Comparison of ENCODE assay signal across 8 cellular contexts in the genomic region with DNA sequence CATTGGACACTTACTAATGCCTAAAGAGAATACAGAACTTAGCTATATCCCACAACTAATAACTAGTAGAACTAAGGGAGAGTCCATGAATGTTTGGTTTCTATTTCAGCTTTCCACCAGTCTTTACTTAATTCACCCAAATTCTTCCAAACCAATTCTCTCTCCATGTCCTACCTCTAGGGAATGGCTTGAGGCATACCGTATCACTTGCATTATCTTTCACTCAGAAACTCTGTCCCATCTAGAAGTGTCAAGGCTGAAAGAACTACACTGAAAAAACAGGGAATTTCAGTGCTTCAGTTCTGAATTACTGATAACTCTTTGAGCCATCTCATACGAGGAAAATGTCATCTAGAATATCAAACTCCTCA. TPM values are rescaled to one million over a fixed set of nuclear protein-coding genes. Genes with fewer than 3 reads are reported as not detected.
A peak's percentile ranks its signal among the peaks of the same experiment; 100 is the strongest.
DNase-seq lines count a peak whose midpoint lies in the region; ATAC-seq, FAIRE-seq and TF ChIP-seq lines count a peak whose summit lies in the region.

No MANE protein-coding gene starts in this region.

- no peak for TF ChIP-seq POLR2A in gastrocnemius medialis (IDR thresholded peaks at IDR 0.05)

- peaks cover 8% of the 10 kb centered on the region for H3K36me3 ChIP-seq in SK-N-MC (ENCODE audit: insufficient read depth, low read length)
- H3K36me3 ChIP-seq in gastrocnemius medialis, result no peaks in the 10 kb centered on the region

- H3K4me1 ChIP-seq in foreskin keratinocyte, result peaks cover 9% of the 10 kb centered on the region
- H3K4me1 ChIP-seq in gastrocnemius medialis, result peaks cover 8 to 20% of the 10 kb centered on the region in 2 donors

- in situ Hi-C loops in gastrocnemius medialis (cut with MboI; ENCODE audit: low sequenced_read_pairs in 4 of 4), result no loop called here

- H3K27me3 ChIP-seq in foreskin keratinocyte (no peaks in the 10 kb centered on the region), gastrocnemius medialis (no peaks in the 10 kb centered on the region)

- intact Hi-C loops in gastrocnemius medialis (cut with DNase I; ENCODE audit: low total_unique reads), result no loop called here

- H3K27ac ChIP-seq in SK-N-MC (peak overlapping the region; percentile 82; the same call in 1 of the 2 replicates), foreskin keratinocyte (peak overlapping the region; percentile 83), gastrocnemius medialis (peak overlapping the region; percentile 83 to 90 (median 88))

- peak overlapping the region; percentile 96 for H3K9ac ChIP-seq in SK-N-MC (ENCODE audit: insufficient read length)

- TF ChIP-seq CTCF in foreskin keratinocyte (conservative IDR thresholded peaks at IDR 0.05) (no peak), gastrocnemius medialis (IDR thresholded peaks at IDR 0.05 in 4 of 5, conservative IDR thresholded peaks at IDR 0.05 in 1 of 5) (no peak)

- FAIRE-seq in GM19239 (lab: Jason Lieb, UNC), result peak; percentile 45

- peak; percentile 1 for ATAC-seq in foreskin keratinocyte
- peak in 1 of 2 donors; percentile 10 for ATAC-seq in gastrocnemius medialis
- no peak for ATAC-seq in GM21576 (IDR thresholded peaks at IDR 0.05; ENCODE audit: unreplicated experiment)

- DNase-seq in GM19239 (ENCODE audit: insufficient read length, low spot score) (no peak), SK-N-MC (ENCODE audit: low read depth, low spot score) (no peak), foreskin keratinocyte (peak in 1 of 2 donors; percentile 30), gastrocnemius medialis (no peak), cerebellar nuclear complex (lab: John Stamatoyannopoulos, UW) (no peak), GF-D8 (lab: John Stamatoyannopoulos, UW) (no peak), NCI-H1417 treated with DMSO at 0.1 percent for 48 hours (lab: John Stamatoyannopoulos, UW) (no peak)

- peak overlapping the region; percentile 87 for H3K4me3 ChIP-seq in SK-N-MC
- H3K4me3 ChIP-seq in gastrocnemius medialis, result peak overlapping the region; percentile 82 to 98 (median 94)

- no peaks in the 10 kb centered on the region for H3K9me3 ChIP-seq in SK-N-MC (ENCODE audit: low read depth, low read length)
- no peaks in the 10 kb centered on the region for H3K9me3 ChIP-seq in gastrocnemius medialis

RNA-seq across cellular contexts. Expression of a gene that starts 0.8 kb away (rescaled TPM):
- total RNA-seq in foreskin keratinocyte, result 13.9 and 16.3 TPM in 2 replicates
- polyA plus RNA-seq in foreskin keratinocyte, result 3.6 and 4.2 TPM in 2 replicates
- 10 to 100 TPM in 1 of 4 donors, 1 to 10 TPM in 3; 6.0 to 10.9 (median 6.2) TPM for total RNA-seq in gastrocnemius medialis
